8 cellular contexts compared by ENCODE assay signal in the genomic region with DNA sequence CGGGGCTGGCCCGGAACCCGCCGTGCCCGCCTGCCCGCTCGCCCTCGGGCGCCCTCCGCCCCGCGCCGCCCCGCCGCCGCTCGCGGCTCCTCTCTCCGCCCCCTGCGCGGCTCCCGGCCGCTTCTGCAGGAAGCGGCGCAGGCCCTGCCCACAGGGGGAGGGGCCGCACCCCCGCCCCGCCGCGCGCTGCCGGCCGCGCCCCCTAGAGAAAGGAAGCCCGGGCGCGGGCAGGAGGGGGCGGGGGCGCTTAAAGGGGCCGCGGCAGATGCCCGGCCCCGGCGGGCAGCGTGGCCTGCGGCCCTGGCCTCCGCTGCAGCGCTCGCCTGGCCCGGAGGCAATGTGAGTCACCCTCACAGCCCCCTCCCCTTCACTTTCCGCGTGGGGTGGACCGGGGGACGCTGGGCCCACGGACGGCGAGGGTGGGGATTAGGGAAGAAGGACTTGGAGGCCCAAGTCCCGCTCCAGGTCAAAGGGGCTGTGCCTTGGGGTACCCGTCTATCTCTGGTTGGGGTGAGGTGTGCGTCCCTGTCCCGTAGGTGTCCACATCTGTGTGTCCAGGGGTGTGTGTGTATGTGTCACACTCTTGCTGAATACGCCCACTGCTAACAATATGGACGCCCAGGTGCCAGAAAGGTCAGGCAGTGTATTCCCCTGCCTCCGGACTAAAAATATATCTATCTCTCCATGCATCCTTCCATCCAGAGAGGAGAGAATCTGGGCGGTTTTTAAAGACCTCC. TPM values are rescaled to one million over a fixed set of nuclear protein-coding genes. Genes with fewer than 3 reads are reported as not detected.
DNase-seq lines count a peak whose midpoint lies in the region; ATAC-seq and TF ChIP-seq lines count a peak whose summit lies in the region.

A gene with protein sequence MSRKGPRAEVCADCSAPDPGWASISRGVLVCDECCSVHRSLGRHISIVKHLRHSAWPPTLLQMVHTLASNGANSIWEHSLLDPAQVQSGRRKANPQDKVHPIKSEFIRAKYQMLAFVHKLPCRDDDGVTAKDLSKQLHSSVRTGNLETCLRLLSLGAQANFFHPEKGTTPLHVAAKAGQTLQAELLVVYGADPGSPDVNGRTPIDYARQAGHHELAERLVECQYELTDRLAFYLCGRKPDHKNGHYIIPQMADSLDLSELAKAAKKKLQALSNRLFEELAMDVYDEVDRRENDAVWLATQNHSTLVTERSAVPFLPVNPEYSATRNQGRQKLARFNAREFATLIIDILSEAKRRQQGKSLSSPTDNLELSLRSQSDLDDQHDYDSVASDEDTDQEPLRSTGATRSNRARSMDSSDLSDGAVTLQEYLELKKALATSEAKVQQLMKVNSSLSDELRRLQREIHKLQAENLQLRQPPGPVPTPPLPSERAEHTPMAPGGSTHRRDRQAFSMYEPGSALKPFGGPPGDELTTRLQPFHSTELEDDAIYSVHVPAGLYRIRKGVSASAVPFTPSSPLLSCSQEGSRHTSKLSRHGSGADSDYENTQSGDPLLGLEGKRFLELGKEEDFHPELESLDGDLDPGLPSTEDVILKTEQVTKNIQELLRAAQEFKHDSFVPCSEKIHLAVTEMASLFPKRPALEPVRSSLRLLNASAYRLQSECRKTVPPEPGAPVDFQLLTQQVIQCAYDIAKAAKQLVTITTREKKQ (minus strand): TSS at position 125 of the 737 bp plus-strand sequence. CDS start 270 bp downstream, outside the sequence.

- H3K27ac Mint-ChIP-seq in activated CD8-positive, alpha-beta memory T cell treated with anti-CD3 and anti-CD28 coated beads, Interleukin-2, amount 10 ng/mL, durations not matched to agents 7 days and 5 days: peak within 1 kb of the TSS; percentile 88
- H3K27ac Mint-ChIP-seq in endodermal cell: no peak within 1 kb of the TSS

- no peaks in the 10 kb centered on the region for H3K27me3 ChIP-seq in HL-60 (ENCODE audit: insufficient read depth, poor library complexity, severe bottlenecking)
- H3K27me3 ChIP-seq in endodermal cell (ENCODE audit: control insufficient read depth, insufficient read depth, low read length, poor library complexity, severe bottlenecking): peaks cover 29% of the 10 kb centered on the region

- peaks cover 9% of the 10 kb centered on the region for H3K4me1 ChIP-seq in endodermal cell (ENCODE audit: control insufficient read depth, insufficient read depth, low read length)

- H3K27ac ChIP-seq in HL-60 (replicated peaks): peak within 1 kb of the TSS; percentile 70
- no peak within 1 kb of the TSS for H3K27ac ChIP-seq in endodermal cell (ENCODE audit: low read depth, low read length)

- 8 to 53% methylated on average over 7 to 65 of the region's 65 CpGs for WGBS in endodermal cell (ENCODE audit: insufficient coverage in 1 of 2, insufficient read length in 1 of 2), 2 experiments

- H3K4me3 ChIP-seq in HL-60 (replicated peaks; ENCODE audit: insufficient read depth, low read length): peak within 1 kb of the TSS; percentile 82
- H3K4me3 ChIP-seq in endodermal cell (ENCODE audit: low read length): peak within 1 kb of the TSS; percentile 82

- peak; percentile 82 for ATAC-seq in GM19324 (IDR thresholded peaks at IDR 0.05; ENCODE audit: low FRiP score, unreplicated experiment)
- peak; percentile 75 for ATAC-seq in activated CD8-positive, alpha-beta memory T cell treated with anti-CD3 and anti-CD28 coated beads, Interleukin-2, amount 10 ng/mL, durations not matched to agents 7 days and 5 days

- peak within 1 kb of the TSS; percentile 87 for H3K4me3 Mint-ChIP-seq in activated CD8-positive, alpha-beta memory T cell treated with anti-CD3 and anti-CD28 coated beads, Interleukin-2, amount 10 ng/mL, durations not matched to agents 7 days and 5 days
- H3K4me3 Mint-ChIP-seq in endodermal cell: peak within 1 kb of the TSS; percentile 74

- no peaks in the 10 kb centered on the region for H3K9me3 ChIP-seq in endodermal cell (ENCODE audit: control insufficient read depth, low read length)

- H3K36me3 Mint-ChIP-seq in activated CD8-positive, alpha-beta memory T cell treated with anti-CD3 and anti-CD28 coated beads, Interleukin-2, amount 10 ng/mL, durations not matched to agents 7 days and 5 days: no peaks in the 10 kb centered on the region
- H3K36me3 Mint-ChIP-seq in endodermal cell (ENCODE audit: low read depth): no peaks in the 10 kb centered on the region

- CTCF ChIA-PET in activated CD8-positive, alpha-beta memory T cell treated with anti-CD3 and anti-CD28 coated beads, Interleukin-2, amount 10 ng/mL, durations not matched to agents 7 days and 5 days (lab: Charles Lee): interaction anchor here (24.4 kb wide), 1 partner anchor 26 kb away, joined by 458 read pairs; a partner anchor contains a TSS

- H3K27me3 Mint-ChIP-seq in activated CD8-positive, alpha-beta memory T cell treated with anti-CD3 and anti-CD28 coated beads, Interleukin-2, amount 10 ng/mL, durations not matched to agents 7 days and 5 days: no peaks in the 10 kb centered on the region
- peaks cover 41% of the 10 kb centered on the region for H3K27me3 Mint-ChIP-seq in endodermal cell (ENCODE audit: insufficient read depth)

- DNase-seq in Ammon's horn (ENCODE audit: low spot score): peak; percentile 89
- peak; percentile 60 to 79 for DNase-seq in HL-60 (ENCODE audit: low read depth in 1 of 2, low spot score in 1 of 2)
- peak; percentile 83 to 90 for DNase-seq in NOMO-1 (lab: John Stamatoyannopoulos, UW; ENCODE audit: unreplicated experiment in 2 of 2)
- DNase-seq in activated CD8-positive, alpha-beta memory T cell treated with anti-CD3 and anti-CD28 coated beads, Interleukin-2, amount 10 ng/mL, durations not matched to agents 7 days and 5 days: peak; percentile 87
- peak; percentile 95 for DNase-seq in endodermal cell
- DNase-seq in mesenteric fat pad (ENCODE audit: low spot score): no peak
- DNase-seq in stimulated activated CD8-positive, alpha-beta memory T cell treated with anti-CD3 and anti-CD28 coated beads, Interleukin-15, amount 100 ng/mL, for 1 hour (ENCODE audit: low read depth): peak; percentile 58

- peak within 1 kb of the TSS; percentile 35 for H3K9ac ChIP-seq in endodermal cell (ENCODE audit: extremely low read depth, low read length, poor library complexity, severe bottlenecking)

- no peak for TF ChIP-seq CTCF in HL-60 (IDR thresholded peaks at IDR 0.05; ENCODE audit: insufficient read depth, low read length)
- TF ChIP-seq CTCF in endodermal cell (conservative IDR thresholded peaks at IDR 0.05): no peak

- peaks cover 76% of the 10 kb centered on the region for H3K4me1 Mint-ChIP-seq in activated CD8-positive, alpha-beta memory T cell treated with anti-CD3 and anti-CD28 coated beads, Interleukin-2, amount 10 ng/mL, durations not matched to agents 7 days and 5 days
- peaks cover 20% of the 10 kb centered on the region for H3K4me1 Mint-ChIP-seq in endodermal cell

- H3K36me3 ChIP-seq in endodermal cell (ENCODE audit: control insufficient read depth, insufficient read depth, low read length): no peaks in the 10 kb centered on the region

- no peaks in the 10 kb centered on the region for H3K9me3 Mint-ChIP-seq in activated CD8-positive, alpha-beta memory T cell treated with anti-CD3 and anti-CD28 coated beads, Interleukin-2, amount 10 ng/mL, durations not matched to agents 7 days and 5 days (ENCODE audit: low read depth)
- H3K9me3 Mint-ChIP-seq in endodermal cell: no peaks in the 10 kb centered on the region

RNA-seq across cellular contexts. Expression of the gene that starts here (rescaled TPM):
- total RNA-seq in activated CD8-positive, alpha-beta memory T cell treated with anti-CD3 and anti-CD28 coated beads, Interleukin-2, amount 10 ng/mL, durations not matched to agents 7 days and 5 days: 10 to 100 TPM; 69.5 to 79.5 TPM
- total RNA-seq in endodermal cell: 10 to 100 TPM; 45.0 to 61.8 TPM
- 47.1 TPM for polyA plus RNA-seq in endodermal cell (2013, experiment 1 of 2)
- 48.9 TPM for polyA plus RNA-seq in endodermal cell (2013, experiment 2 of 2)
- total RNA-seq in mesenteric fat pad: 47.7 TPM
